ENCODE assay signal across 8 cellular contexts in the genomic region with DNA sequence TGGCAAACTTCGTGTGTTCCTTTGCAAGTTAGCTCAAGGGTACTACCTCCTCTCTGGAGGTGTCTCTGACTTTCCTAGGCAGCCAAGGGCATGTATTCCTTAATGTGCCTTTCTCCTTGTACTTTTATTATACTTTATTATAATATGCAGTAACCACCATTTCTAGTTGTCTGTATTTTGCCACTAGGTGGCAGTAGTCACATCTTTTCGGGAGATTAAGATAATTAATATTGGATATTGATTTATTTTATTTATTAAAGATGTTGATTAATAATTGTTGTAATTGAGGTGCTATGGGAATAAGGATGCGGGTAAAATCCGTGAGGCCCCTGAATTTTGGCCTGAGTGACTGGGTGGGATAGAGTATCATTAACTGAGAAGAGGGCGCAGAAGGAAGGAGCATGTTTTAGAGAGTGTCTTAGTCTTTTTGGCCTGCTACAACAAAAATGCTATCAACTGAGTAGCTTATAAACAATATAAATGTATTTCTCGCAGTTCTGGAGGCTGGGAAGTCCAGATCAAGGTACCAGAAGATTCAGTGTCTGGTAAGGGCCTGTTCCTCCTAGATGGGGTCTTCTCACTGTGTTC.
DNase-seq lines count a peak whose midpoint lies in the region; ATAC-seq, FAIRE-seq and TF ChIP-seq lines count a peak whose summit lies in the region.

No MANE protein-coding gene starts in this region.

- peaks cover 2% of the 10 kb centered on the region for H3K36me3 Mint-ChIP-seq in activated CD4-positive, alpha-beta memory T cell treated with anti-CD3 and anti-CD28 coated beads for 36 hours

- H3K9me3 Mint-ChIP-seq in activated CD4-positive, alpha-beta memory T cell treated with anti-CD3 and anti-CD28 coated beads for 36 hours = no peaks in the 10 kb centered on the region

- CTCF ChIA-PET in activated CD4-positive, alpha-beta memory T cell treated with anti-CD3 and anti-CD28 coated beads for 36 hours (lab: Charles Lee) = interaction anchor here (0.6 to 18.4 kb wide), 4 partner anchors 9 to 561 kb away, joined by 3 to 522 read pairs (median 22); no protein-coding TSS in a partner anchor

- H3K4me3 ChIP-seq in gastroesophageal sphincter (no peak overlapping the region), H7 (ENCODE audit: insufficient read depth, low read depth, low read length) (no peak overlapping the region)

- H3K27me3 Mint-ChIP-seq in activated CD4-positive, alpha-beta memory T cell treated with anti-CD3 and anti-CD28 coated beads for 36 hours = no peaks in the 10 kb centered on the region

- H3K27ac ChIP-seq in 22Rv1 (no peak overlapping the region), gastroesophageal sphincter (no peak overlapping the region)

- H3K27me3 ChIP-seq in gastroesophageal sphincter (no peaks in the 10 kb centered on the region), H7 (ENCODE audit: control insufficient read depth, insufficient read depth, low read length) (no peaks in the 10 kb centered on the region)

- no peaks in the 10 kb centered on the region for H3K9me3 ChIP-seq in gastroesophageal sphincter

- POLR2A ChIA-PET in activated CD4-positive, alpha-beta memory T cell treated with anti-CD3 and anti-CD28 coated beads for 36 hours (lab: Charles Lee) = no interaction called here

- intact Hi-C loops in activated CD4-positive, alpha-beta memory T cell treated with anti-CD3 and anti-CD28 coated beads for 36 hours (cut with micrococcal nuclease) = no loop called here

- no peak for TF ChIP-seq POLR2A in gastroesophageal sphincter (IDR thresholded peaks at IDR 0.05)

- ATAC-seq in SK-N-SH treated with all-trans-retinoic acid at 6 μM for 48 hours (0 out of 3 replicates have a peak, but pooled peaks have one; percentile 43), gastroesophageal sphincter (no peak), HG03025 (IDR thresholded peaks at IDR 0.05; ENCODE audit: low FRiP score, unreplicated experiment) (no peak)

- no peak for DNase-seq in activated CD4-positive, alpha-beta memory T cell treated with anti-CD3 and anti-CD28 coated beads for 36 hours
- DNase-seq in inferior parietal cortex (ENCODE audit: extremely low spot score) (no peak), H7 (no peak)

- no peak overlapping the region for H3K27ac Mint-ChIP-seq in activated CD4-positive, alpha-beta memory T cell treated with anti-CD3 and anti-CD28 coated beads for 36 hours

- TF ChIP-seq CTCF in 22Rv1 (IDR thresholded peaks at IDR 0.05) (peak; percentile 65), gastroesophageal sphincter (IDR thresholded peaks at IDR 0.05) (peak in 3 of 4 experiments; percentile 5 to 46 (median 37))

- FAIRE-seq in G401.6 (lab: Jason Lieb, UNC) = peak; percentile 28

- no peak for TF ChIP-seq EP300 in gastroesophageal sphincter (IDR thresholded peaks at IDR 0.05)

- H3K4me1 ChIP-seq in gastroesophageal sphincter = no peaks in the 10 kb centered on the region

- WGBS in gastroesophageal sphincter (ENCODE audit: low coverage in 1 of 2), 2 donors = 63 to 93% methylated on average over 5 to 6 of the region's 6 CpGs

- H3K36me3 ChIP-seq in gastroesophageal sphincter (no peaks in the 10 kb centered on the region), H7 (replicated peaks; ENCODE audit: control insufficient read depth, insufficient read depth, low read length) (no peaks in the 10 kb centered on the region)

- no peak overlapping the region for H3K4me3 Mint-ChIP-seq in activated CD4-positive, alpha-beta memory T cell treated with anti-CD3 and anti-CD28 coated beads for 36 hours

- peaks cover 12% of the 10 kb centered on the region for H3K4me1 Mint-ChIP-seq in activated CD4-positive, alpha-beta memory T cell treated with anti-CD3 and anti-CD28 coated beads for 36 hours (ENCODE audit: low read depth)

TF ChIP-seq in SK-N-SH treated with all-trans-retinoic acid at 6 μM for 48 hours, 23 proteins besides CTCF, POLR2A, EP300 and RAD21:
- TF ChIP-seq, protein P1, sequence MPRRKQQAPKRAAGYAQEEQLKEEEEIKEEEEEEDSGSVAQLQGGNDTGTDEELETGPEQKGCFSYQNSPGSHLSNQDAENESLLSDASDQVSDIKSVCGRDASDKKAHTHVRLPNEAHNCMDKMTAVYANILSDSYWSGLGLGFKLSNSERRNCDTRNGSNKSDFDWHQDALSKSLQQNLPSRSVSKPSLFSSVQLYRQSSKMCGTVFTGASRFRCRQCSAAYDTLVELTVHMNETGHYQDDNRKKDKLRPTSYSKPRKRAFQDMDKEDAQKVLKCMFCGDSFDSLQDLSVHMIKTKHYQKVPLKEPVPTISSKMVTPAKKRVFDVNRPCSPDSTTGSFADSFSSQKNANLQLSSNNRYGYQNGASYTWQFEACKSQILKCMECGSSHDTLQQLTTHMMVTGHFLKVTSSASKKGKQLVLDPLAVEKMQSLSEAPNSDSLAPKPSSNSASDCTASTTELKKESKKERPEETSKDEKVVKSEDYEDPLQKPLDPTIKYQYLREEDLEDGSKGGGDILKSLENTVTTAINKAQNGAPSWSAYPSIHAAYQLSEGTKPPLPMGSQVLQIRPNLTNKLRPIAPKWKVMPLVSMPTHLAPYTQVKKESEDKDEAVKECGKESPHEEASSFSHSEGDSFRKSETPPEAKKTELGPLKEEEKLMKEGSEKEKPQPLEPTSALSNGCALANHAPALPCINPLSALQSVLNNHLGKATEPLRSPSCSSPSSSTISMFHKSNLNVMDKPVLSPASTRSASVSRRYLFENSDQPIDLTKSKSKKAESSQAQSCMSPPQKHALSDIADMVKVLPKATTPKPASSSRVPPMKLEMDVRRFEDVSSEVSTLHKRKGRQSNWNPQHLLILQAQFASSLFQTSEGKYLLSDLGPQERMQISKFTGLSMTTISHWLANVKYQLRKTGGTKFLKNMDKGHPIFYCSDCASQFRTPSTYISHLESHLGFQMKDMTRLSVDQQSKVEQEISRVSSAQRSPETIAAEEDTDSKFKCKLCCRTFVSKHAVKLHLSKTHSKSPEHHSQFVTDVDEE (CRISPR knock-in tag; IDR thresholded peaks at IDR 0.05) = no peak
